8 cellular contexts compared by ENCODE assay signal in the genomic region with DNA sequence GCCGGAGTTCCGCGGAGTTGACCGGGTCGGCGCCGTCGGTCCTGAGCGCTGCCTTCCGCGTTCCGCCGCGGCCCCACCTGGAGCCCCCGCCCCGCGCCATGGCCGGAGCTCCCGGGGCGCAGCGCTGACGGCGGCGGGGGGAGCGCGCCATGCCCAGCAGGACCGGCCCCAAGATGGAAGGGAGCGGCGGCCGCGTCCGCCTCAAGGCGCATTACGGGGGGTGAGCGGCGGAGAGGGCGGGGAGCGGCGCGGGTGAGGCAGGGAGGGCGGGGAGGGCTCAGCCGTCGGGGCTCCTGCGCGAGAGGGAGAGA. TPM values are rescaled to one million over a fixed set of nuclear protein-coding genes. Genes with fewer than 3 reads are reported as not detected.
DNase-seq lines count a peak whose midpoint lies in the region; ATAC-seq and TF ChIP-seq lines count a peak whose summit lies in the region.

No MANE protein-coding gene starts in this region.

- H3K9me3 Mint-ChIP-seq in CD8-positive, alpha-beta T cell = no peaks in the 10 kb centered on the region
- H3K9me3 Mint-ChIP-seq in central memory CD8-positive, alpha-beta T cell = no peaks in the 10 kb centered on the region

- H3K27ac Mint-ChIP-seq in CD8-positive, alpha-beta T cell = no peak overlapping the region
- H3K27ac Mint-ChIP-seq in central memory CD8-positive, alpha-beta T cell (ENCODE audit: low read depth) = no peak overlapping the region

- H3K27me3 ChIP-seq in CD8-positive, alpha-beta T cell (ENCODE audit: insufficient read depth, low read length) = no peaks in the 10 kb centered on the region
- H3K27me3 ChIP-seq in HUES6 (ENCODE audit: control insufficient read depth, insufficient read depth, low read length) = peaks cover 52% of the 10 kb centered on the region
- no peaks in the 10 kb centered on the region for H3K27me3 ChIP-seq in aorta (ENCODE audit: control insufficient read depth in 1 of 2, insufficient read depth in 2 of 2, low read length in 1 of 2)

- H3K4me3 Mint-ChIP-seq in CD8-positive, alpha-beta T cell = peak overlapping the region; percentile 61
- peak overlapping the region; percentile 70 for H3K4me3 Mint-ChIP-seq in central memory CD8-positive, alpha-beta T cell

- H3K4me1 ChIP-seq in CD8-positive, alpha-beta T cell (ENCODE audit: insufficient read depth, low read length) = peaks cover 24% of the 10 kb centered on the region
- H3K4me1 ChIP-seq in HUES6 (ENCODE audit: control insufficient read depth, insufficient read depth, low read length) (peaks cover 35% of the 10 kb centered on the region), mucosa of descending colon (ENCODE audit: low read depth) (peaks cover 42% of the 10 kb centered on the region), aorta (ENCODE audit: control insufficient read depth in 1 of 2, insufficient read depth in 2 of 2, low read length in 2 of 2) (no peaks in the 10 kb centered on the region)

- CTCF ChIA-PET in CD8-positive, alpha-beta T cell (lab: Charles Lee) = no interaction called here

- peak overlapping the region; percentile 47 for H3K9ac ChIP-seq in HUES6 (ENCODE audit: low read length)

- POLR2A ChIA-PET in CD8-positive, alpha-beta T cell (lab: Charles Lee) = no interaction called here

- no peaks in the 10 kb centered on the region for H3K36me3 ChIP-seq in CD8-positive, alpha-beta T cell (ENCODE audit: insufficient read depth, low read length)
- H3K36me3 ChIP-seq in HUES6 (ENCODE audit: control insufficient read depth, insufficient read depth, low read length) (peaks cover 2% of the 10 kb centered on the region), mucosa of descending colon (ENCODE audit: low read depth) (no peaks in the 10 kb centered on the region), aorta (ENCODE audit: control insufficient read depth in 1 of 2, insufficient read depth in 2 of 2, low read length in 1 of 2) (no peaks in the 10 kb centered on the region)

- 0 to 2% methylated on average over 19 to 45 of the region's 45 CpGs for WGBS in aorta, 2 donors

- peak overlapping the region; percentile 60 for H3K4me3 ChIP-seq in CD8-positive, alpha-beta T cell (ENCODE audit: low read depth, low read length)
- H3K4me3 ChIP-seq in HUES6 (ENCODE audit: low read depth, low read length) = peak overlapping the region; percentile 85
- H3K4me3 ChIP-seq in mucosa of descending colon = peak overlapping the region; percentile 63
- H3K4me3 ChIP-seq in aorta (ENCODE audit: low read length in 2 of 2) = no peak overlapping the region

- H3K36me3 Mint-ChIP-seq in CD8-positive, alpha-beta T cell = peaks cover 4% of the 10 kb centered on the region
- peaks cover 4% of the 10 kb centered on the region for H3K36me3 Mint-ChIP-seq in central memory CD8-positive, alpha-beta T cell (ENCODE audit: insufficient read depth)

- ATAC-seq in CD8-positive, alpha-beta T cell = peak; percentile 33
- peak; percentile 47 for ATAC-seq in central memory CD8-positive, alpha-beta T cell (replicated peaks; ENCODE audit: extremely low read depth, poor library complexity, severe bottlenecking)
- ATAC-seq in mucosa of descending colon (peak; percentile 13), aorta (ENCODE audit: low FRiP score) (no peak), HG02884 (IDR thresholded peaks at IDR 0.05; ENCODE audit: unreplicated experiment) (no peak)

- H3K27ac ChIP-seq in CD8-positive, alpha-beta T cell (ENCODE audit: low read depth, low read length) = no peak overlapping the region
- H3K27ac ChIP-seq in HUES6 (ENCODE audit: low read depth, low read length) = no peak overlapping the region
- no peak overlapping the region for H3K27ac ChIP-seq in aorta (ENCODE audit: low read depth in 1 of 2, low read length in 2 of 2)

- intact Hi-C loops in CD8-positive, alpha-beta T cell (cut with DNase I, micrococcal nuclease) = loop anchor here (1.0 to 10.0 kb wide), 5 partner anchors 83 to 504 kb away; partner anchors contain the start of genes MORN1 (in 1 of the 2), RER1 (in 1 of the 2), TMEM52 (in 1 of the 2) and TNFRSF14 (in 1 of the 2)
- intact Hi-C loops in mucosa of descending colon (cut with DNase I, micrococcal nuclease) = no loop called here
- intact Hi-C loops in aorta (cut with DNase I) = no loop called here

- peak in 1 of 7 experiments; percentile 50 for DNase-seq in CD8-positive, alpha-beta T cell
- peak in 1 of 2 donors; percentile 21 for DNase-seq in central memory CD8-positive, alpha-beta T cell (ENCODE audit: low spot score in 2 of 2)
- DNase-seq in mucosa of descending colon (no peak), NCI-H2196 treated with DMSO at 0.1 percent for 48 hours (lab: John Stamatoyannopoulos, UW; ENCODE audit: unreplicated experiment) (no peak), aorta (no peak), AG20443 (ENCODE audit: low spot score) (no peak)

- H3K27me3 Mint-ChIP-seq in CD8-positive, alpha-beta T cell (ENCODE audit: low read depth) = no peaks in the 10 kb centered on the region
- H3K27me3 Mint-ChIP-seq in central memory CD8-positive, alpha-beta T cell = no peaks in the 10 kb centered on the region

- H3K4me1 Mint-ChIP-seq in CD8-positive, alpha-beta T cell (ENCODE audit: low read depth) = peaks cover 24% of the 10 kb centered on the region
- H3K4me1 Mint-ChIP-seq in central memory CD8-positive, alpha-beta T cell = peaks cover 26% of the 10 kb centered on the region

- H3K9me3 ChIP-seq in CD8-positive, alpha-beta T cell (ENCODE audit: low read length) = no peaks in the 10 kb centered on the region
- H3K9me3 ChIP-seq in HUES6 (ENCODE audit: control insufficient read depth, insufficient read depth, low read depth, low read length) = no peaks in the 10 kb centered on the region
- no peaks in the 10 kb centered on the region for H3K9me3 ChIP-seq in mucosa of descending colon
- no peaks in the 10 kb centered on the region for H3K9me3 ChIP-seq in aorta (ENCODE audit: control insufficient read depth, low read length)

- no peak for TF ChIP-seq CTCF in CD8-positive, alpha-beta T cell (IDR thresholded peaks at IDR 0.05)
- TF ChIP-seq CTCF in mucosa of descending colon (IDR thresholded peaks at IDR 0.05) = no peak

RNA-seq across cellular contexts. Expression of gene PRKCZ, which starts 0.2 kb away (rescaled TPM):
- 10 to 100 TPM; 17.1 to 19.6 TPM for total RNA-seq in CD8-positive, alpha-beta T cell
- 10 to 100 TPM; 38.9 to 80.2 (median 53.7) TPM for total RNA-seq in mucosa of descending colon
- total RNA-seq in aorta = 1 to 10 TPM; 3.2 to 5.2 TPM
- polyA plus RNA-seq in aorta = 10 to 100 TPM in 1 of 2 donors, 1 to 10 TPM in 1; 1.5 to 23.2 TPM

RNA-seq across cellular contexts. Expression of gene GABRD, which starts 31.3 kb away (rescaled TPM):
- under 1 TPM; 0.19 to 0.25 TPM for total RNA-seq in CD8-positive, alpha-beta T cell
- total RNA-seq in mucosa of descending colon (not detected), aorta (1 to 10 TPM in 1 of 2 donors, under 1 TPM in 1; 0.49 to 1.2 TPM)
- polyA plus RNA-seq in aorta = not detected

RNA-seq across cellular contexts. Expression of gene CFAP74, which starts 46.9 kb away (rescaled TPM):
- total RNA-seq in CD8-positive, alpha-beta T cell = not detected
- total RNA-seq in mucosa of descending colon = under 1 TPM in 2 of 3 donors, not detected in 1; 0.06 to 0.13 TPM
- total RNA-seq in aorta = under 1 TPM in 1 of 2 donors, not detected in 1; 0.36 TPM
- polyA plus RNA-seq in aorta = not detected

Comparison
In these comparisons a context has a peak if more than half of its experiments do, and no peak if none do; other contexts are left out.
1. ATAC-seq: peak in CD8-positive, alpha-beta T cell (single experiment), central memory CD8-positive, alpha-beta T cell (single experiment) and mucosa of descending colon (single experiment); none in aorta (single experiment) and HG02884 (single experiment).
2. H3K4me3 ChIP-seq: peak in CD8-positive, alpha-beta T cell (single experiment), HUES6 (single experiment) and mucosa of descending colon (single experiment); none in aorta (0 of 2).
3. intact Hi-C loops: an anchor here in CD8-positive, alpha-beta T cell (1.0 to 10.0 kb wide); none called in mucosa of descending colon and aorta.